3 cellular contexts compared by ENCODE assay signal in the genomic region with DNA sequence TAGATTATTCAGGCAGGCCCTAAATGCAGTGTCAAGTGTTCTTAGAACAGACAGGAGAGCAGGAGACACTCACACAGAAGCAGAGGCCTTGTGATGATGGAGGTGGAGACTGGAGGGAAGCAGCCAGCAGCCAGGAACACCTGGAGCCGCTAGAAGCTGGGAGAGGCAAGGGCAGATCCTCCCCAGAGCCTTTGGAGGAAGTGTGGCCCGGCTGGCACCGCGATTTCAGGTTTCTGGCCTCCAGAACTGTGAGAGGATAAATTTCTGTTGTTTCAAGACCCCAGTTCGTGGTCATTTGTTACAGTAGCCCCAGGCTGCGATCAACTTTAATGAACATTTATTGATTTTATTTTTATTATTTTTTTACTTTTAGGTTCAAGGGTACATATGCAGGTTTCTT.
"Had no signal": no experiment of that assay in that cellular context is flagged by ENCODE, and none has a peak within 500 bp of the region (broad histone marks: within the 10 kb centered on the region; RNA-seq: fewer than 3 reads in every experiment).

No MANE protein-coding gene starts in this region.

- ATAC-seq: GM12878 had no signal

- DNase-seq: GDM1, GF-D8 had no signal
